ENCODE assay signal across 1 cellular context in genomic region chr17:49646391-49647255, GRCh38.
A peak's percentile ranks its signal among the peaks of the same experiment; 100 is the strongest.
TF ChIP-seq lines count a peak whose summit lies in the region.

No MANE protein-coding gene starts in this region.

TF ChIP-seq in HEK293, 187 proteins besides CTCF, POLR2A, EP300 and RAD21 (continued from another document and continues in another):
- TF ChIP-seq ZNF692 (tag by site-specific recombination; IDR thresholded peaks at IDR 0.05) (no peak), HIC1 (tag by site-specific recombination; IDR thresholded peaks at IDR 0.05) (peak; percentile 75), ZNF639 (tag by site-specific recombination; IDR thresholded peaks at IDR 0.05) (no peak), ZNF513 (tag by site-specific recombination; IDR thresholded peaks at IDR 0.05) (no peak), ZNF704 (tag by site-specific recombination; IDR thresholded peaks at IDR 0.05) (no peak), ZNF146 (tag by site-specific recombination; IDR thresholded peaks at IDR 0.05) (no peak), SP7 (tag by site-specific recombination; IDR thresholded peaks at IDR 0.05) (no peak; the same call in 1 of the 2 replicates), MYNN (tag by site-specific recombination; IDR thresholded peaks at IDR 0.05; ENCODE audit: borderline replicate concordance) (no peak), ZBTB21 (tag by site-specific recombination; IDR thresholded peaks at IDR 0.05) (no peak), GLIS2 (tag by site-specific recombination; IDR thresholded peaks at IDR 0.05) (no peak), ZNF23 (tag by site-specific recombination; IDR thresholded peaks at IDR 0.05; ENCODE audit: borderline replicate concordance) (no peak), ZNF626 (tag by site-specific recombination; IDR thresholded peaks at IDR 0.05) (no peak), MEIS1 (CRISPR knock-in tag; IDR thresholded peaks at IDR 0.05; ENCODE audit: borderline replicate concordance) (no peak), ZNF302 (tag by site-specific recombination; IDR thresholded peaks at IDR 0.05; ENCODE audit: low read depth) (no peak), WT1 (tag by site-specific recombination; IDR thresholded peaks at IDR 0.05) (peak; percentile 11; the same call in 1 of the 2 replicates), ZNF335 (tag by site-specific recombination; conservative IDR thresholded peaks at IDR 0.05) (peak; percentile 6; the same call in 1 of the 2 replicates), OSR2 (tag by site-specific recombination; IDR thresholded peaks at IDR 0.05) (no peak), ZSCAN18 (tag by site-specific recombination; IDR thresholded peaks at IDR 0.05) (0 out of 2 replicates have a peak, but pooled peaks have one; percentile 20), OVOL3 (tag by site-specific recombination; IDR thresholded peaks at IDR 0.05) (no peak), ZFP69B (tag by site-specific recombination; IDR thresholded peaks at IDR 0.05) (no peak), ZBTB11 (tag by site-specific recombination; conservative IDR thresholded peaks at IDR 0.05; ENCODE audit: low read depth) (no peak), ZNF707 (tag by site-specific recombination; IDR thresholded peaks at IDR 0.05) (no peak), ZNF701 (tag by site-specific recombination; IDR thresholded peaks at IDR 0.05) (no peak), BCL6B (tag by site-specific recombination; IDR thresholded peaks at IDR 0.05) (no peak), ZNF26 (tag by site-specific recombination; IDR thresholded peaks at IDR 0.05) (no peak), PRDM2 (tag by site-specific recombination; IDR thresholded peaks at IDR 0.05; ENCODE audit: borderline replicate concordance) (no peak), ZFP41 (tag by site-specific recombination; IDR thresholded peaks at IDR 0.05; ENCODE audit: borderline replicate concordance) (no peak), ZNF274 (IDR thresholded peaks at IDR 0.05; ENCODE audit: low read length) (no peak), ZNF274 (tag by site-specific recombination; IDR thresholded peaks at IDR 0.05; ENCODE audit: borderline replicate concordance) (no peak), ZNF157 (tag by site-specific recombination; IDR thresholded peaks at IDR 0.05) (no peak)
